16 cellular contexts compared by ENCODE assay signal in the genomic region with DNA sequence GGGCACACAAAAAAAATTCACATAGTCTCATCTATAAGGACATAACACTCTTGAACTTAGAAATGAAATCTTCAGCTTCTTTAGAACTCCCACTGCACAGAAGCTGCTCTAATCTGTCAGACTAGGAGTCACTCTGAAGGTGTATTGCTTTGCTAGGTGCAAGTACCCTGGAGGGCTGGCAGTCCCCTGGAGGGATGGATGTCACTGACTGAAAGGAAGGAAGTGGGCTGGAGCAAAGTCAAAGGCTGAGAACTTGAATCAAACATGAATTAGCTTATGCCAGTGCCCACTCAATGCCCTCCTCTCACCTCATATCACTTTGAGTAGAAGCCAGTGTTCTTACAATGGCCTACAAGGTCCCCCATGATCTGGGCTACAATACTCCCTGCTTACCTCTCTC.
A peak's percentile ranks its signal among the peaks of the same experiment; 100 is the strongest.
DNase-seq lines count a peak whose midpoint lies in the region; ATAC-seq and TF ChIP-seq lines count a peak whose summit lies in the region.
"Had no signal": no experiment of that assay in that cellular context is flagged by ENCODE, and none has a peak within 500 bp of the region (broad histone marks: within the 10 kb centered on the region; RNA-seq: fewer than 3 reads in every experiment).

No MANE protein-coding gene starts in this region.

- no peaks in the 10 kb centered on the region for H3K79me2 ChIP-seq in DND-41 (ENCODE audit: insufficient read depth, low read length)

- peak overlapping the region in 2 of 3 experiments; percentile 9 to 31 for H3K4me3 Mint-ChIP-seq in nephron
- H3K4me3 Mint-ChIP-seq in CD14-positive monocyte = no peak overlapping the region
- H3K4me3 Mint-ChIP-seq: CD8-positive, alpha-beta T cell; IgD-negative memory B cell had no signal

- no peaks in the 10 kb centered on the region for H3K9me3 Mint-ChIP-seq in nephron
- H3K9me3 Mint-ChIP-seq in CD14-positive monocyte = peaks cover 0 to 4% (median 0%) of the 10 kb centered on the region in 7 donors
- H3K9me3 Mint-ChIP-seq: CD8-positive, alpha-beta T cell; IgD-negative memory B cell had no signal

- peak overlapping the region; percentile 46 for H2AFZ ChIP-seq in DND-41 (ENCODE audit: low read depth, low read length)

- no peak overlapping the region for H3K9ac ChIP-seq in DND-41 (ENCODE audit: low read depth, low read length)

- H3K4me2 ChIP-seq in DND-41 (ENCODE audit: insufficient read depth, low read length) = no peak overlapping the region

- H3K9me3 ChIP-seq in DND-41 (ENCODE audit: insufficient read depth, low read length, severe bottlenecking) (no peaks in the 10 kb centered on the region), adrenal gland (replicated peaks in 1 of 3) (no peaks in the 10 kb centered on the region), upper lobe of left lung (no peaks in the 10 kb centered on the region), heart right ventricle (no peaks in the 10 kb centered on the region)

- H4K20me1 ChIP-seq in DND-41 (ENCODE audit: insufficient read depth, low read length) = no peaks in the 10 kb centered on the region

- no peak overlapping the region for H3K4me3 ChIP-seq in DND-41 (ENCODE audit: low read depth in 1 of 2, low read length in 2 of 2)
- no peak overlapping the region for H3K4me3 ChIP-seq in adrenal gland
- no peak overlapping the region for H3K4me3 ChIP-seq in upper lobe of left lung
- H3K4me3 ChIP-seq in heart right ventricle = no peak overlapping the region

- peak; percentile 59 for DNase-seq in DND-41
- no peak for DNase-seq in adrenal gland
- DNase-seq in upper lobe of left lung = no peak
- no peak for DNase-seq in CD14-positive monocyte (ENCODE audit: low spot score)
- DNase-seq in heart right ventricle = no peak
- DNase-seq: ACHN; CD8-positive, alpha-beta T cell; COR-L47; DMS153; DMS79 treated with DMSO at 0.1 percent for 48 hours; GDM1 had no signal

- no peaks in the 10 kb centered on the region for H3K36me3 ChIP-seq in DND-41 (ENCODE audit: insufficient read depth, low read length)
- H3K36me3 ChIP-seq in adrenal gland (replicated peaks in 1 of 2) = no peaks in the 10 kb centered on the region
- no peaks in the 10 kb centered on the region for H3K36me3 ChIP-seq in upper lobe of left lung
- H3K36me3 ChIP-seq in heart right ventricle = no peaks in the 10 kb centered on the region

- intact Hi-C loops in adrenal gland (cut with DNase I) = no loop called here
- intact Hi-C loops in CD14-positive monocyte (cut with micrococcal nuclease) = no loop called here
- intact Hi-C loops in heart right ventricle (cut with DNase I) = no loop called here

- H3K36me3 Mint-ChIP-seq in nephron (ENCODE audit: low read depth) (no peaks in the 10 kb centered on the region), CD14-positive monocyte (no peaks in the 10 kb centered on the region)
- H3K36me3 Mint-ChIP-seq: CD8-positive, alpha-beta T cell; IgD-negative memory B cell had no signal

- no peaks in the 10 kb centered on the region for H3K27me3 ChIP-seq in DND-41 (ENCODE audit: insufficient read depth, low read length, poor library complexity)
- H3K27me3 ChIP-seq in adrenal gland = no peaks in the 10 kb centered on the region
- no peaks in the 10 kb centered on the region for H3K27me3 ChIP-seq in upper lobe of left lung
- H3K27me3 ChIP-seq in heart right ventricle = no peaks in the 10 kb centered on the region

- H3K27ac Mint-ChIP-seq in nephron (peak overlapping the region; percentile 89 to 92 (median 89)), CD14-positive monocyte (no peak overlapping the region)
- H3K27ac Mint-ChIP-seq: CD8-positive, alpha-beta T cell had no signal

- H3K27ac ChIP-seq in DND-41 (ENCODE audit: low read length) (peak overlapping the region; percentile 43), adrenal gland (peak overlapping the region in 3 of 5 donors; percentile 31 to 73 (median 38)), upper lobe of left lung (peak overlapping the region; percentile 10 to 46 (median 15)), heart right ventricle (no peak overlapping the region)
- H3K27ac ChIP-seq: C4-2B had no signal

- TF ChIP-seq EP300 in upper lobe of left lung (IDR thresholded peaks at IDR 0.05) = no peak

- TF ChIP-seq CTCF in DND-41 (IDR thresholded peaks at IDR 0.05; ENCODE audit: borderline replicate concordance, extremely low read depth, low read length, poor library complexity, severe bottlenecking) = no peak
- TF ChIP-seq CTCF in adrenal gland (IDR thresholded peaks at IDR 0.05) = no peak
- no peak for TF ChIP-seq CTCF in nephron (IDR thresholded peaks at IDR 0.05; ENCODE audit: unreplicated experiment in 3 of 3)
- TF ChIP-seq CTCF in upper lobe of left lung (IDR thresholded peaks at IDR 0.05) = no peak
- TF ChIP-seq CTCF in CD14-positive monocyte (IDR thresholded peaks at IDR 0.05) = no peak
- TF ChIP-seq CTCF in heart right ventricle (IDR thresholded peaks at IDR 0.05) = no peak

- TF ChIP-seq POLR2A in adrenal gland (IDR thresholded peaks at IDR 0.05) (no peak), upper lobe of left lung (IDR thresholded peaks at IDR 0.05) (no peak)

- H3K27me3 Mint-ChIP-seq in nephron (ENCODE audit: low read depth) (no peaks in the 10 kb centered on the region), CD14-positive monocyte (ENCODE audit: low read depth in 3 of 3) (peaks cover 0 to 3% (median 2%) of the 10 kb centered on the region in 3 donors)

- ATAC-seq in DND-41 (ENCODE audit: insufficient read depth, low read depth) (peak; percentile 92), upper lobe of left lung (ENCODE audit: low FRiP score in 2 of 2) (no peak), GM21576 (IDR thresholded peaks at IDR 0.05; ENCODE audit: unreplicated experiment) (no peak), GM18519 (IDR thresholded peaks at IDR 0.05; ENCODE audit: low FRiP score, unreplicated experiment) (no peak), heart right ventricle (no peak)
- ATAC-seq: CD8-positive, alpha-beta T cell had no signal

- H3K4me1 Mint-ChIP-seq in nephron (peaks cover 34% of the 10 kb centered on the region), CD14-positive monocyte (no peaks in the 10 kb centered on the region)
- H3K4me1 Mint-ChIP-seq: IgD-negative memory B cell had no signal

- peaks cover 16% of the 10 kb centered on the region for H3K4me1 ChIP-seq in DND-41 (ENCODE audit: insufficient read depth, low read length)
- H3K4me1 ChIP-seq in adrenal gland (replicated peaks in 1 of 2) = no peaks in the 10 kb centered on the region
- no peaks in the 10 kb centered on the region for H3K4me1 ChIP-seq in upper lobe of left lung
- H3K4me1 ChIP-seq in heart right ventricle = peaks cover 0 to 7% (median 0%) of the 10 kb centered on the region in 9 donors

Comparison
In these comparisons a context has a peak if more than half of its experiments do, and no peak if none do; other contexts are left out.
1. H3K27ac ChIP-seq: peak in DND-41 (single experiment), adrenal gland (3 of 5) and upper lobe of left lung (4 of 4); none in heart right ventricle (0 of 10).
2. H3K27ac Mint-ChIP-seq: peak in nephron (3 of 3); none in CD14-positive monocyte (0 of 7).
3. H3K4me3 Mint-ChIP-seq: peak in nephron (2 of 3); none in CD14-positive monocyte (0 of 2).